Comparison of ENCODE assay signal across 11 cellular contexts in genomic region chr17:36215396-36215795, GRCh38. TPM values are rescaled to one million over a fixed set of nuclear protein-coding genes. Genes with fewer than 3 reads are reported as not detected.
"Had no signal": no experiment of that assay in that cellular context is flagged by ENCODE, and none has a peak within 500 bp of the region (broad histone marks: within the 10 kb centered on the region; RNA-seq: fewer than 3 reads in every experiment).

No MANE protein-coding gene starts in this region.

RNA-seq across cellular contexts. Expression of gene CCL4L2, which starts 4.5 kb away (rescaled TPM):
- total RNA-seq: gastrocnemius medialis, glomerular endothelial cell, kidney epithelial cell, lung microvascular endothelial cell, mesothelial cell of epicardium, posterior vena cava, pulmonary artery endothelial cell had no signal

RNA-seq across cellular contexts. Expression of gene CCL3L1, which starts 18.8 kb away (rescaled TPM):
- total RNA-seq: gastrocnemius medialis, glomerular endothelial cell, kidney epithelial cell, left cardiac atrium, lower leg skin, lung microvascular endothelial cell, mesothelial cell of epicardium, posterior vena cava, pulmonary artery endothelial cell, tibial nerve had no signal

RNA-seq across cellular contexts. Expression of gene TBC1D3B, which starts 39.0 kb away (rescaled TPM):
- total RNA-seq: kidney epithelial cell had no signal

RNA-seq across cellular contexts. Expression of gene TBC1D3I, which starts 49.0 kb away (rescaled TPM):
- total RNA-seq: cerebellum, posterior vena cava, pulmonary artery endothelial cell had no signal
